In the genomic region with DNA sequence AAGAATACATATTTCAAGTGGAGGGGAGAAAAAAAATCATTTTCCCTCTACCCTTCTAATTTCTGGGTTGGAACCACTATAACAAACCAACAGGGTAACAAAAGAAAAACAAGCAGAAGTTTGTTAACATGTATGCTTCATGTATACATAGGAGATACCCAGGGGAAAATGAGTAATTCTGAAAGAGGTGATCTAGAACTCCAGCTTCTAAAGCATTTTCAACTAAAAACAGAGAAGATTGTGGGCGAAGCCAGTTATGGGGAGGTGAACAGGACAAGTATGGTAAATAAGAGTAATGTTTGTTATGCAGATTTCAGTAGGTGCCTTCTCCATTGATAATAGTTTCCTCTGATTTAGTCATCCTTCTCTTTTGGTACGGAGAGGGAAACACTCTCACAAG, we compare ENCODE assay signal across 12 cellular contexts. TPM values are rescaled to one million over a fixed set of nuclear protein-coding genes. Genes with fewer than 3 reads are reported as not detected.
A peak's percentile ranks its signal among the peaks of the same experiment; 100 is the strongest.
DNase-seq lines count a peak whose midpoint lies in the region; ATAC-seq and TF ChIP-seq lines count a peak whose summit lies in the region.
"Had no signal": no experiment of that assay in that cellular context is flagged by ENCODE, and none has a peak within 500 bp of the region (broad histone marks: within the 10 kb centered on the region; RNA-seq: fewer than 3 reads in every experiment).

No MANE protein-coding gene starts in this region.

- H3K36me3 Mint-ChIP-seq in activated T-cell treated with anti-CD3 and anti-CD28 coated beads, Interleukin-2, amount 50 U/mL, for 72 hours (ENCODE audit: insufficient read depth in 2 of 2): peaks cover 2 to 3% of the 10 kb centered on the region in 2 donors
- H3K36me3 Mint-ChIP-seq in stimulated activated naive CD8-positive, alpha-beta T cell treated with anti-CD3 and anti-CD28 coated beads, Interleukin-15, Interleukin-2, amounts not matched to agents 100 ng/mL and 50 ng/mL, for 24 hours (ENCODE audit: low read depth): peaks cover 17% of the 10 kb centered on the region

- TF ChIP-seq CTCF in spleen (IDR thresholded peaks at IDR 0.05 in 8 of 11, conservative IDR thresholded peaks at IDR 0.05 in 3 of 11): no peak

- H3K4me1 ChIP-seq in SJSA1 (replicated peaks): peaks cover 68% of the 10 kb centered on the region
- peaks cover 0 to 11% (median 1%) of the 10 kb centered on the region in 6 donors for H3K4me1 ChIP-seq in spleen

- 52 to 77% (median 67%) methylated on average over 2 of the region's 2 CpGs for WGBS in spleen, 5 donors

- intact Hi-C loops in spleen (cut with DNase I; ENCODE audit: low total_unique reads): no loop called here

- peak; percentile 84 to 88 for ATAC-seq in activated T-cell treated with anti-CD3 and anti-CD28 coated beads, Interleukin-2, amount 50 U/mL, for 72 hours (replicated peaks in 1 of 2)
- peak; percentile 85 for ATAC-seq in HG02610 (IDR thresholded peaks at IDR 0.05; ENCODE audit: unreplicated experiment)

- H3K36me3 ChIP-seq in SJSA1 (no peaks in the 10 kb centered on the region), spleen (peaks cover 0 to 31% (median 6%) of the 10 kb centered on the region in 6 donors)

- H3K27ac Mint-ChIP-seq in activated T-cell treated with anti-CD3 and anti-CD28 coated beads, Interleukin-2, amount 50 U/mL, for 72 hours: peak overlapping the region; percentile 63
- H3K27ac Mint-ChIP-seq in stimulated activated naive CD8-positive, alpha-beta T cell treated with anti-CD3 and anti-CD28 coated beads, Interleukin-15, Interleukin-2, amounts not matched to agents 100 ng/mL and 50 ng/mL, for 24 hours: peak overlapping the region; percentile 19
- H3K27ac Mint-ChIP-seq: activated naive CD4-positive, alpha-beta T cell treated with anti-CD3 and anti-CD28 coated beads for 36 hours; dendritic cell treated with granulocyte-macrophage colony-stimulating factor and Interleukin-4, amounts not matched to agents 40 ng/mL and 50 ng/mL, for 4 days had no signal

- H3K27ac ChIP-seq in SJSA1 (peak overlapping the region; percentile 76), spleen (peak overlapping the region in 1 of 8 donors; percentile 34)

- TF ChIP-seq POLR2A in spleen (IDR thresholded peaks at IDR 0.05): no peak

- H3K9me3 Mint-ChIP-seq in activated T-cell treated with anti-CD3 and anti-CD28 coated beads, Interleukin-2, amount 50 U/mL, for 72 hours: no peaks in the 10 kb centered on the region
- no peaks in the 10 kb centered on the region for H3K9me3 Mint-ChIP-seq in stimulated activated naive CD8-positive, alpha-beta T cell treated with anti-CD3 and anti-CD28 coated beads, Interleukin-15, Interleukin-2, amounts not matched to agents 100 ng/mL and 50 ng/mL, for 24 hours
- H3K9me3 Mint-ChIP-seq: activated naive CD4-positive, alpha-beta T cell treated with anti-CD3 and anti-CD28 coated beads for 36 hours; dendritic cell treated with granulocyte-macrophage colony-stimulating factor and Interleukin-4, amounts not matched to agents 40 ng/mL and 50 ng/mL, for 4 days had no signal

- no peaks in the 10 kb centered on the region for H3K27me3 ChIP-seq in SJSA1 (replicated peaks)
- no peaks in the 10 kb centered on the region for H3K27me3 ChIP-seq in spleen (replicated peaks in 1 of 7)

- DNase-seq in activated T-cell treated with anti-CD3 and anti-CD28 coated beads, Interleukin-2, amount 50 U/mL, for 72 hours: no peak
- DNase-seq in activated T-cell treated with anti-CD3 and anti-CD28 coated beads, Interleukin-2, amount 50 U/mL, for 48 hours: no peak
- DNase-seq in SJSA1 (ENCODE audit: low read depth in 1 of 2, low spot score in 2 of 2): no peak
- DNase-seq in spleen: no peak
- no peak for DNase-seq in mucosa of gallbladder (ENCODE audit: low spot score)
- DNase-seq in SKM-1 (lab: John Stamatoyannopoulos, UW; ENCODE audit: unreplicated experiment): no peak
- DNase-seq: activated naive CD4-positive, alpha-beta T cell treated with anti-CD3 and anti-CD28 coated beads for 36 hours; DND-41; Kasumi-1 had no signal

- no peak overlapping the region for H3K4me3 ChIP-seq in SJSA1
- H3K4me3 ChIP-seq in spleen: no peak overlapping the region

- no peaks in the 10 kb centered on the region for H3K27me3 Mint-ChIP-seq in activated T-cell treated with anti-CD3 and anti-CD28 coated beads, Interleukin-2, amount 50 U/mL, for 72 hours (ENCODE audit: low read depth)
- H3K27me3 Mint-ChIP-seq in stimulated activated naive CD8-positive, alpha-beta T cell treated with anti-CD3 and anti-CD28 coated beads, Interleukin-15, Interleukin-2, amounts not matched to agents 100 ng/mL and 50 ng/mL, for 24 hours: no peaks in the 10 kb centered on the region
- H3K27me3 Mint-ChIP-seq: dendritic cell treated with granulocyte-macrophage colony-stimulating factor and Interleukin-4, amounts not matched to agents 40 ng/mL and 50 ng/mL, for 4 days had no signal

- H3K4me3 Mint-ChIP-seq in activated T-cell treated with anti-CD3 and anti-CD28 coated beads, Interleukin-2, amount 50 U/mL, for 72 hours: peak overlapping the region; percentile 4 to 41
- H3K4me3 Mint-ChIP-seq in stimulated activated naive CD8-positive, alpha-beta T cell treated with anti-CD3 and anti-CD28 coated beads, Interleukin-15, Interleukin-2, amounts not matched to agents 100 ng/mL and 50 ng/mL, for 24 hours: no peak overlapping the region
- H3K4me3 Mint-ChIP-seq: activated naive CD4-positive, alpha-beta T cell treated with anti-CD3 and anti-CD28 coated beads for 36 hours; dendritic cell treated with granulocyte-macrophage colony-stimulating factor and Interleukin-4, amounts not matched to agents 40 ng/mL and 50 ng/mL, for 4 days had no signal

- no peaks in the 10 kb centered on the region for H3K9me3 ChIP-seq in SJSA1 (replicated peaks)
- H3K9me3 ChIP-seq in spleen: no peaks in the 10 kb centered on the region

- H3K4me1 Mint-ChIP-seq in activated T-cell treated with anti-CD3 and anti-CD28 coated beads, Interleukin-2, amount 50 U/mL, for 72 hours (ENCODE audit: low read depth): peaks cover 70% of the 10 kb centered on the region
- H3K4me1 Mint-ChIP-seq in stimulated activated naive CD8-positive, alpha-beta T cell treated with anti-CD3 and anti-CD28 coated beads, Interleukin-15, Interleukin-2, amounts not matched to agents 100 ng/mL and 50 ng/mL, for 24 hours (ENCODE audit: low read depth): peaks cover 37% of the 10 kb centered on the region

RNA-seq across cellular contexts. Expression of gene FNTB, which starts 16.7 kb away (rescaled TPM):
- total RNA-seq in activated T-cell treated with anti-CD3 and anti-CD28 coated beads, Interleukin-2, amount 50 U/mL, for 72 hours: 10 to 100 TPM; 14.4 to 17.1 TPM
- 6.3 and 7.4 TPM in 2 replicates for total RNA-seq in SJSA1 (2014; rRNA removed; shearing (Covaris generic))
- total RNA-seq in spleen (10 to 100 TPM in 5 of 7 donors, 1 to 10 TPM in 2; 9.5 to 17.0 (median 11.9) TPM), mucosa of gallbladder (16.7 TPM)
- polyA plus RNA-seq in spleen: 1 to 10 TPM; 4.7 to 4.9 (median 4.9) TPM

RNA-seq across cellular contexts. Expression of gene RAB15, which starts 31.3 kb away (rescaled TPM):
- 1 to 10 TPM; 4.4 to 6.0 TPM for total RNA-seq in activated T-cell treated with anti-CD3 and anti-CD28 coated beads, Interleukin-2, amount 50 U/mL, for 72 hours
- total RNA-seq in SJSA1 (2014; rRNA removed; shearing (Covaris generic)): 4.7 and 7.7 TPM in 2 replicates
- 1 to 10 TPM; 1.3 to 7.0 (median 2.9) TPM for total RNA-seq in spleen
- polyA plus RNA-seq in spleen: 1 to 10 TPM; 1.2 to 1.8 (median 1.5) TPM
- 16.5 TPM for total RNA-seq in mucosa of gallbladder
